In genomic region chr10:16646474-16647059, GRCh38 we compare ENCODE assay signal across 15 cellular contexts.
DNase-seq lines count a peak whose midpoint lies in the region; ATAC-seq and TF ChIP-seq lines count a peak whose summit lies in the region.
"Had no signal": no experiment of that assay in that cellular context is flagged by ENCODE, and none has a peak within 500 bp of the region (broad histone marks: within the 10 kb centered on the region; RNA-seq: fewer than 3 reads in every experiment).

No MANE protein-coding gene starts in this region.

- H3K18ac ChIP-seq in H9 (ENCODE audit: insufficient read length, low read depth, low read length), result no peak overlapping the region

- no peaks in the 10 kb centered on the region for H3K27me3 ChIP-seq in H9 (ENCODE audit: insufficient read depth, low read length)
- H3K27me3 ChIP-seq: ascending aorta, uterus had no signal

- H3K4me1 Mint-ChIP-seq in stimulated activated naive CD8-positive, alpha-beta T cell treated with anti-CD3 and anti-CD28 coated beads, Interleukin-15, amount 100 ng/mL, for 72 hours, result peaks cover 38% of the 10 kb centered on the region
- H3K4me1 Mint-ChIP-seq in H9, result peaks cover 9% of the 10 kb centered on the region in 2 experiments

- H3K27ac Mint-ChIP-seq in activated naive CD4-positive, alpha-beta T cell treated with anti-CD3 and anti-CD28 coated beads, Interleukin-2, amount 50 U/mL, for 72 hours, result peak overlapping the region in 1 of 2 donors; percentile 77
- peak overlapping the region in 1 of 2 donors; percentile 20 for H3K27ac Mint-ChIP-seq in stimulated activated naive CD8-positive, alpha-beta T cell treated with anti-CD3 and anti-CD28 coated beads, Interleukin-15, amount 100 ng/mL, for 72 hours
- H3K27ac Mint-ChIP-seq in H9, result no peak overlapping the region; a peak in 1 of 7 replicates

- H3K4me2 ChIP-seq in H9 (ENCODE audit: insufficient read depth, insufficient read length, low read length), result no peak overlapping the region

- H2AK5ac ChIP-seq in H9 (ENCODE audit: insufficient read length, low read length), result no peak overlapping the region

- H3K4ac ChIP-seq in H9 (ENCODE audit: low read depth, low read length), result no peak overlapping the region

- H3K79me1 ChIP-seq in H9 (ENCODE audit: insufficient read depth, low read depth, low read length, poor library complexity, severe bottlenecking), result no peaks in the 10 kb centered on the region

- H3K23me2 ChIP-seq in H9 (ENCODE audit: insufficient read length, low read depth, low read length, poor library complexity, severe bottlenecking), result no peaks in the 10 kb centered on the region

- H4K8ac ChIP-seq in H9 (replicated peaks; ENCODE audit: insufficient read length, low read depth, low read length), result no peak overlapping the region

- H3K4me1 ChIP-seq in H9 (ENCODE audit: insufficient read depth, low read length), result peaks cover 3% of the 10 kb centered on the region; the same call in 1 of the 2 replicates
- H3K4me1 ChIP-seq: ascending aorta, prostate gland, uterus had no signal

- H4K91ac ChIP-seq in H9 (ENCODE audit: insufficient read length, low read depth, low read length), result no peak overlapping the region

- H3K9me3 ChIP-seq in H9 (ENCODE audit: control insufficient read depth, low read depth, low read length), result no peaks in the 10 kb centered on the region
- H3K9me3 ChIP-seq: ascending aorta, HAP-1, prostate gland, uterus had no signal

- no peak overlapping the region for H3K9ac ChIP-seq in H9 (ENCODE audit: extremely low read depth, insufficient read length, low read length)

- H3K4me3 Mint-ChIP-seq in stimulated activated naive CD8-positive, alpha-beta T cell treated with anti-CD3 and anti-CD28 coated beads, Interleukin-15, amount 100 ng/mL, for 72 hours, result peak overlapping the region in 1 of 2 donors; percentile 1
- no peak overlapping the region for H3K4me3 Mint-ChIP-seq in H9

- no peak overlapping the region for H2BK15ac ChIP-seq in H9 (ENCODE audit: low read depth, low read length)

- no peak overlapping the region for H3K27ac ChIP-seq in H9 (ENCODE audit: insufficient read length, low read depth, low read length)
- H3K27ac ChIP-seq: ascending aorta, prostate gland, uterus had no signal

- no CpG with 5 or more reads among the region's 8 CpGs for WGBS in H9 (ENCODE audit: extremely low coverage, insufficient read length, low lambda C conversion rate)

- no peak for DNase-seq in activated naive CD4-positive, alpha-beta T cell treated with anti-CD3 and anti-CD28 coated beads, Interleukin-2, amount 50 U/mL, for 72 hours (ENCODE audit: low spot score in 2 of 2)
- DNase-seq in activated naive CD4-positive, alpha-beta T cell (lab: John Stamatoyannopoulos, UW), result no peak
- peak; percentile 26 for DNase-seq in NCI-H526 treated with DMSO at 0.1 percent for 48 hours (lab: John Stamatoyannopoulos, UW)
- DNase-seq in astrocyte of the hippocampus (ENCODE audit: low read depth, low spot score), result peak; percentile 69
- DNase-seq in stimulated activated naive CD8-positive, alpha-beta T cell treated with anti-CD3 and anti-CD28 coated beads, Interleukin-15, amount 100 ng/mL, for 72 hours, result peak; percentile 12 to 43
- DNase-seq in RPMI8226, result no peak
- no peak for DNase-seq in H9
- no peak for DNase-seq in inferior parietal cortex (ENCODE audit: extremely low spot score)
- DNase-seq: islet precursor cell, NCI-H1417 treated with DMSO at 0.1 percent for 48 hours, NCI-H510A, uterus had no signal

- H3K36me3 Mint-ChIP-seq in activated naive CD4-positive, alpha-beta T cell treated with anti-CD3 and anti-CD28 coated beads, Interleukin-2, amount 50 U/mL, for 72 hours, result no peaks in the 10 kb centered on the region
- H3K36me3 Mint-ChIP-seq in H9 (ENCODE audit: insufficient read depth in 1 of 3, low read depth in 3 of 3), result no peaks in the 10 kb centered on the region

- H2BK120ac ChIP-seq in H9 (ENCODE audit: low read depth, low read length, poor library complexity, severe bottlenecking), result no peak overlapping the region

- H2BK20ac ChIP-seq in H9 (ENCODE audit: low read depth, low read length, poor library complexity, severe bottlenecking), result no peak overlapping the region

- no peaks in the 10 kb centered on the region for H3K79me2 ChIP-seq in H9 (ENCODE audit: insufficient read depth, low read length)

- no peak for TF ChIP-seq CTCF in H9 (conservative IDR thresholded peaks at IDR 0.05)

- H3K27me3 Mint-ChIP-seq in stimulated activated naive CD8-positive, alpha-beta T cell treated with anti-CD3 and anti-CD28 coated beads, Interleukin-15, amount 100 ng/mL, for 72 hours, result no peaks in the 10 kb centered on the region
- H3K27me3 Mint-ChIP-seq in H9 (ENCODE audit: low read depth), result no peaks in the 10 kb centered on the region

- H2BK5ac ChIP-seq in H9 (ENCODE audit: insufficient read length, low read length), result no peak overlapping the region

- peak; percentile 74 to 85 for ATAC-seq in activated naive CD4-positive, alpha-beta T cell treated with anti-CD3 and anti-CD28 coated beads, Interleukin-2, amount 50 U/mL, for 72 hours
- ATAC-seq in stimulated activated naive CD8-positive, alpha-beta T cell treated with anti-CD3 and anti-CD28 coated beads, Interleukin-15, amount 100 ng/mL, for 72 hours, result peak; percentile 97

- H2AFZ ChIP-seq in H9 (ENCODE audit: low read length), result no peak overlapping the region

- no peak overlapping the region for H4K5ac ChIP-seq in H9 (ENCODE audit: insufficient read length, low read depth, low read length)

- H3K23ac ChIP-seq in H9 (ENCODE audit: insufficient read length, low read depth, low read length), result no peak overlapping the region

- H3K9me3 Mint-ChIP-seq in activated naive CD4-positive, alpha-beta T cell treated with anti-CD3 and anti-CD28 coated beads, Interleukin-2, amount 50 U/mL, for 72 hours, result no peaks in the 10 kb centered on the region
- H3K9me3 Mint-ChIP-seq in stimulated activated naive CD8-positive, alpha-beta T cell treated with anti-CD3 and anti-CD28 coated beads, Interleukin-15, amount 100 ng/mL, for 72 hours, result no peaks in the 10 kb centered on the region
- H3K9me3 Mint-ChIP-seq in H9, result no peaks in the 10 kb centered on the region

- H3K56ac ChIP-seq in H9 (ENCODE audit: insufficient read length, low read depth, low read length), result no peak overlapping the region

- no peak overlapping the region for H2BK12ac ChIP-seq in H9 (ENCODE audit: insufficient read length, low read depth, low read length)

- no peak overlapping the region for H3T11ph ChIP-seq in H9 (ENCODE audit: low read length)

- no peak overlapping the region for H3K14ac ChIP-seq in H9 (ENCODE audit: insufficient read depth, low read length)

- no peaks in the 10 kb centered on the region for H4K20me1 ChIP-seq in H9 (ENCODE audit: control insufficient read depth, insufficient read depth, insufficient read length)

Comparison
In these comparisons a context has a peak if more than half of its experiments do, and no peak if none do; other contexts are left out.
1. DNase-seq: peak in NCI-H526 treated with DMSO at 0.1 percent for 48 hours (single experiment), astrocyte of the hippocampus (single experiment) and stimulated activated naive CD8-positive, alpha-beta T cell treated with anti-CD3 and anti-CD28 coated beads, Interleukin-15, amount 100 ng/mL, for 72 hours (2 of 2); none in activated naive CD4-positive, alpha-beta T cell treated with anti-CD3 and anti-CD28 coated beads, Interleukin-2, amount 50 U/mL, for 72 hours (0 of 2), activated naive CD4-positive, alpha-beta T cell (0 of 4), RPMI8226 (single experiment), H9 (single experiment) and inferior parietal cortex (single experiment).